In the genomic region with DNA sequence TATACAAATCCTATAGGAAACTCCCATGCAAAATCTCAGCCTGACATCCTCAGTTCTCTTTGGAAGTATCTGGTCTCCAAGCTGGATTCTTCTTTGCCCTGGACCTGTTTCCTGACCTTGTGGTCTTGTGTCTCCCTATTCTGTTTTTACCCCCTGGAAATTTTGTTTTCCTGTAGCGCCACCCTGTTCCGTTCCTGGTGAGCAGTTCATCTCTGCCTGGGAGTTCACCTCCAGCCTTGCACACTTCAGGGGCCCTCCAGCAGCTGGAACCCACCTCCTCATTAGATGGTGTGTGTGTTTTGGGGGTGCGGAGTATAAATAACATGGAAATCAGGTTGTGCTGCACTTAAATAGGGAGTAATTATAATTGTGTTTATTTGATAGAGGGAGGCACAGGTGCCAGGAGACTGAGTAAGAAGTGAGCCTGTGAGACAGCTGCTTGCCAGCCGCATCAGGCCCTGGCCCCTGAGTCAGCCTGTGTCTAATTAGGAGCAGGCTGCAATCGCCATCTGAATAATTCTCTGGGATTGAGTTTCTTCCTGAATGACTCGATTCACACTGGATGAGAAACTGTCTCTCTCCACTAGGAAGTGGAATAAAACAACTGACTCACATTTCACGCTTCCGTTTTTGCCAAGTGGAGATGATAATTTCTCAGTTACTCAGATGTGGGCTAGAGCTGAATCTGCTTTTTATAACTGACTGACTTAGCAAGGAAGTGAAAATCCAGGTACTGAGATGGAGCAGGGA, we compare ENCODE assay signal across 9 cellular contexts.
A peak's percentile ranks its signal among the peaks of the same experiment; 100 is the strongest.
DNase-seq lines count a peak whose midpoint lies in the region; ATAC-seq and TF ChIP-seq lines count a peak whose summit lies in the region.
"Had no signal": no experiment of that assay in that cellular context is flagged by ENCODE, and none has a peak within 500 bp of the region (broad histone marks: within the 10 kb centered on the region; RNA-seq: fewer than 3 reads in every experiment).

No MANE protein-coding gene starts in this region.

- no peaks in the 10 kb centered on the region for H3K36me3 Mint-ChIP-seq in HFFc6 (ENCODE audit: low read depth)

- H3K27ac Mint-ChIP-seq in HFFc6, result peak overlapping the region; percentile 86

- H3K4me1 ChIP-seq in spleen, result no peaks in the 10 kb centered on the region
- H3K4me1 ChIP-seq: pancreas had no signal

- peak overlapping the region in 4 of 8 donors; percentile 21 to 34 (median 28) for H3K27ac ChIP-seq in spleen
- H3K27ac ChIP-seq: pancreas had no signal

- H3K9me3 ChIP-seq in spleen, result no peaks in the 10 kb centered on the region
- H3K9me3 ChIP-seq: pancreas had no signal

- peak; percentile 95 for DNase-seq in HFFc6
- peak; percentile 39 for DNase-seq in OCI-M1 (lab: John Stamatoyannopoulos, UW)
- DNase-seq in fibroblast of peridontal ligament (ENCODE audit: extremely low read depth), result peak; percentile 91
- peak; percentile 83 for DNase-seq in skeletal muscle cell (ENCODE audit: low read depth)
- no peak for DNase-seq in NCI-H2029 (lab: John Stamatoyannopoulos, UW)
- DNase-seq in spleen, result no peak
- no peak for DNase-seq in NCI-H345 (lab: John Stamatoyannopoulos, UW)
- DNase-seq: pancreas had no signal

- intact Hi-C loops in spleen (cut with DNase I; ENCODE audit: low total_unique reads), result no loop called here

- ATAC-seq in HG02623 (IDR thresholded peaks at IDR 0.05; ENCODE audit: unreplicated experiment), result no peak

- H3K27me3 ChIP-seq in spleen (replicated peaks in 1 of 7), result no peaks in the 10 kb centered on the region
- H3K27me3 ChIP-seq: pancreas had no signal

- peak overlapping the region; percentile 54 for H3K4me3 Mint-ChIP-seq in HFFc6

- 79 to 84% (median 83%) methylated on average over 8 of the region's 8 CpGs for WGBS in spleen, 5 donors

- no peaks in the 10 kb centered on the region; the same call in 1 of the 2 replicates for H3K27me3 Mint-ChIP-seq in HFFc6 (ENCODE audit: insufficient read depth)

- TF ChIP-seq CTCF in HFFc6 (IDR thresholded peaks at IDR 0.05) (no peak), spleen (IDR thresholded peaks at IDR 0.05 in 8 of 11, conservative IDR thresholded peaks at IDR 0.05 in 3 of 11) (no peak)

- H3K4me3 ChIP-seq in skeletal muscle cell (ENCODE audit: low read depth, low read length) (no peak overlapping the region), spleen (no peak overlapping the region)
- H3K4me3 ChIP-seq: pancreas had no signal

- TF ChIP-seq POLR2A in spleen (IDR thresholded peaks at IDR 0.05), result no peak

- peaks cover 38% of the 10 kb centered on the region for H3K4me1 Mint-ChIP-seq in HFFc6 (ENCODE audit: low read depth)

- no peaks in the 10 kb centered on the region for H3K36me3 ChIP-seq in spleen
- H3K36me3 ChIP-seq: pancreas had no signal

- no peaks in the 10 kb centered on the region for H3K9me3 Mint-ChIP-seq in HFFc6

Comparison
In these comparisons a context has a peak if more than half of its experiments do, and no peak if none do; other contexts are left out.
1. DNase-seq: peak in HFFc6 (single experiment), OCI-M1 (single experiment), fibroblast of peridontal ligament (single experiment) and skeletal muscle cell (single experiment); none in NCI-H2029 (single experiment), spleen (single experiment) and NCI-H345 (single experiment).